Comparison of ENCODE assay signal across 1 cellular context in the genomic region with DNA sequence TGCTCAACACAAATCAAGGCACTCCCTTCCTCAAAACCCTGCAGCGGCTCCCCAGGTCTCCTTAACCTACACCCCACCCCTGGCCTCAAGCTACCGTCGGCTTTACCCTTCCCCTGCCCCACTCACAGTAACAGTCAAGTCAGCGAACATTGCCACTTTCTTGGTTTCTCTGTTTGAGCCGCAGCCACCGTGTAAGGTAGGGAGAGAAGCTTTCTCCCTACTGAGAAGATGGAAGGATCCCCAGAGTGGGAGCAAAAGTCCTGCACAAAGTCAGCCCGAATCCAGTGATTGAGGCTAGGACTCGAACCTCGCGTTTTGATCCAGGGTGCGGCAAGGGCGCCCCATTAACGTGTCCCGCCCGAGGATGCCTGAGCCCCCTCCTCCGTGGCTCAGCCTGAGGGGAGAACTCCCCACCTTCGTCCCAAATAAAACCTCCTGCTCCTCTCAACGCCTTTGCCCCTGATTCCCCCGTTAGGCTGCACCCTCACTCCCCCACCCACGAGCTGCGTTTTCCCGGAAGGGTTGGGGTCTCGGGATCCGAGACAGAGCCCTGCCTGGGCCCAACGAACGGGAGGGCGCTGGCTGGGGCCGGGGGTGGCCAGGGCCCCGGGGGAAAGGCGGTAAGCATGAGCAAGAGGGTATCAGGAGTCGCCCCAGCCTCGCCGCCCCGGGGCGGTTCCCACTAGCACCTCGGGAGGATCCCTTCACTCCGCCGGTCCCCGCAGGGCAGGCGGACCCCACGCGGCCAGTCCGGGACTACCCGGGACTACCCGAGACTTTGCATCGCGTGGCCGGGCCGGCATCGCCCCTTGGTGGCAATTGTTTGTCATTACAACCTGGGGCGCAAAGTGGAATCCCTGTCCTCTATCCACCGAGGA.
TF ChIP-seq lines count a peak whose summit lies in the region.

No MANE protein-coding gene starts in this region.

TF ChIP-seq in HepG2, 621 proteins besides CTCF, POLR2A, EP300 and RAD21 (continued from another document):
- peak; percentile 94 for TF ChIP-seq KDM2A (CRISPR knock-in tag; IDR thresholded peaks at IDR 0.05; ENCODE audit: borderline replicate concordance, low read depth)
- TF ChIP-seq, protein P1, sequence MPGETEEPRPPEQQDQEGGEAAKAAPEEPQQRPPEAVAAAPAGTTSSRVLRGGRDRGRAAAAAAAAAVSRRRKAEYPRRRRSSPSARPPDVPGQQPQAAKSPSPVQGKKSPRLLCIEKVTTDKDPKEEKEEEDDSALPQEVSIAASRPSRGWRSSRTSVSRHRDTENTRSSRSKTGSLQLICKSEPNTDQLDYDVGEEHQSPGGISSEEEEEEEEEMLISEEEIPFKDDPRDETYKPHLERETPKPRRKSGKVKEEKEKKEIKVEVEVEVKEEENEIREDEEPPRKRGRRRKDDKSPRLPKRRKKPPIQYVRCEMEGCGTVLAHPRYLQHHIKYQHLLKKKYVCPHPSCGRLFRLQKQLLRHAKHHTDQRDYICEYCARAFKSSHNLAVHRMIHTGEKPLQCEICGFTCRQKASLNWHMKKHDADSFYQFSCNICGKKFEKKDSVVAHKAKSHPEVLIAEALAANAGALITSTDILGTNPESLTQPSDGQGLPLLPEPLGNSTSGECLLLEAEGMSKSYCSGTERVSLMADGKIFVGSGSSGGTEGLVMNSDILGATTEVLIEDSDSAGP (CRISPR knock-in tag; IDR thresholded peaks at IDR 0.05; ENCODE audit: borderline replicate concordance): peak; percentile 52; the same call in 1 of the 2 replicates
- TF ChIP-seq KLF12 (CRISPR knock-in tag; IDR thresholded peaks at IDR 0.05; ENCODE audit: borderline replicate concordance): no peak
- TF ChIP-seq ZNF883 (CRISPR knock-in tag; IDR thresholded peaks at IDR 0.05; ENCODE audit: not compliant biosample characterization): no peak
- TF ChIP-seq, protein P2, sequence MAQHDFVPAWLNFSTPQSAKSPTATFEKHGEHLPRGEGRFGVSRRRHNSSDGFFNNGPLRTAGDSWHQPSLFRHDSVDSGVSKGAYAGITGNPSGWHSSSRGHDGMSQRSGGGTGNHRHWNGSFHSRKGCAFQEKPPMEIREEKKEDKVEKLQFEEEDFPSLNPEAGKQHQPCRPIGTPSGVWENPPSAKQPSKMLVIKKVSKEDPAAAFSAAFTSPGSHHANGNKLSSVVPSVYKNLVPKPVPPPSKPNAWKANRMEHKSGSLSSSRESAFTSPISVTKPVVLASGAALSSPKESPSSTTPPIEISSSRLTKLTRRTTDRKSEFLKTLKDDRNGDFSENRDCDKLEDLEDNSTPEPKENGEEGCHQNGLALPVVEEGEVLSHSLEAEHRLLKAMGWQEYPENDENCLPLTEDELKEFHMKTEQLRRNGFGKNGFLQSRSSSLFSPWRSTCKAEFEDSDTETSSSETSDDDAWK (CRISPR knock-in tag; IDR thresholded peaks at IDR 0.05): no peak
- no peak for TF ChIP-seq ZNF747 (CRISPR knock-in tag; IDR thresholded peaks at IDR 0.05; ENCODE audit: borderline replicate concordance)
- no peak for TF ChIP-seq U2AF1 (optimal IDR thresholded peaks at IDR 0.05; ENCODE audit: low read depth, low read length)
- no peak for TF ChIP-seq ZNF775 (CRISPR knock-in tag; IDR thresholded peaks at IDR 0.05; ENCODE audit: borderline replicate concordance)
- no peak for TF ChIP-seq SNRNP70 (IDR thresholded peaks at IDR 0.05; ENCODE audit: low read depth, low read length)
- TF ChIP-seq JARID2 (CRISPR knock-in tag; IDR thresholded peaks at IDR 0.05; ENCODE audit: insufficient replicate concordance): no peak
- TF ChIP-seq, protein P3, sequence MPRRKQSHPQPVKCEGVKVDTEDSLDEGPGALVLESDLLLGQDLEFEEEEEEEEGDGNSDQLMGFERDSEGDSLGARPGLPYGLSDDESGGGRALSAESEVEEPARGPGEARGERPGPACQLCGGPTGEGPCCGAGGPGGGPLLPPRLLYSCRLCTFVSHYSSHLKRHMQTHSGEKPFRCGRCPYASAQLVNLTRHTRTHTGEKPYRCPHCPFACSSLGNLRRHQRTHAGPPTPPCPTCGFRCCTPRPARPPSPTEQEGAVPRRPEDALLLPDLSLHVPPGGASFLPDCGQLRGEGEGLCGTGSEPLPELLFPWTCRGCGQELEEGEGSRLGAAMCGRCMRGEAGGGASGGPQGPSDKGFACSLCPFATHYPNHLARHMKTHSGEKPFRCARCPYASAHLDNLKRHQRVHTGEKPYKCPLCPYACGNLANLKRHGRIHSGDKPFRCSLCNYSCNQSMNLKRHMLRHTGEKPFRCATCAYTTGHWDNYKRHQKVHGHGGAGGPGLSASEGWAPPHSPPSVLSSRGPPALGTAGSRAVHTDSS (CRISPR knock-in tag; conservative IDR thresholded peaks at IDR 0.05): no peak
- TF ChIP-seq TCF7L2 (IDR thresholded peaks at IDR 0.05; ENCODE audit: low read depth, low read length): no peak
- TF ChIP-seq ZSCAN25 (CRISPR knock-in tag; IDR thresholded peaks at IDR 0.05): no peak
- TF ChIP-seq, protein P4, sequence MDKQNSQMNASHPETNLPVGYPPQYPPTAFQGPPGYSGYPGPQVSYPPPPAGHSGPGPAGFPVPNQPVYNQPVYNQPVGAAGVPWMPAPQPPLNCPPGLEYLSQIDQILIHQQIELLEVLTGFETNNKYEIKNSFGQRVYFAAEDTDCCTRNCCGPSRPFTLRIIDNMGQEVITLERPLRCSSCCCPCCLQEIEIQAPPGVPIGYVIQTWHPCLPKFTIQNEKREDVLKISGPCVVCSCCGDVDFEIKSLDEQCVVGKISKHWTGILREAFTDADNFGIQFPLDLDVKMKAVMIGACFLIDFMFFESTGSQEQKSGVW (CRISPR knock-in tag; IDR thresholded peaks at IDR 0.05; ENCODE audit: borderline replicate concordance): no peak
- TF ChIP-seq, protein P5, sequence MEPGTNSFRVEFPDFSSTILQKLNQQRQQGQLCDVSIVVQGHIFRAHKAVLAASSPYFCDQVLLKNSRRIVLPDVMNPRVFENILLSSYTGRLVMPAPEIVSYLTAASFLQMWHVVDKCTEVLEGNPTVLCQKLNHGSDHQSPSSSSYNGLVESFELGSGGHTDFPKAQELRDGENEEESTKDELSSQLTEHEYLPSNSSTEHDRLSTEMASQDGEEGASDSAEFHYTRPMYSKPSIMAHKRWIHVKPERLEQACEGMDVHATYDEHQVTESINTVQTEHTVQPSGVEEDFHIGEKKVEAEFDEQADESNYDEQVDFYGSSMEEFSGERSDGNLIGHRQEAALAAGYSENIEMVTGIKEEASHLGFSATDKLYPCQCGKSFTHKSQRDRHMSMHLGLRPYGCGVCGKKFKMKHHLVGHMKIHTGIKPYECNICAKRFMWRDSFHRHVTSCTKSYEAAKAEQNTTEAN (CRISPR knock-in tag; conservative IDR thresholded peaks at IDR 0.05): no peak
- TF ChIP-seq DR1 (CRISPR knock-in tag; IDR thresholded peaks at IDR 0.05): no peak
- TF ChIP-seq ZNF253 (CRISPR knock-in tag; IDR thresholded peaks at IDR 0.05; ENCODE audit: borderline replicate concordance): 0 out of 2 replicates have a peak, but pooled peaks have one; percentile 44
- peak; percentile 73; the same call in 1 of the 2 replicates for TF ChIP-seq KDM5B (CRISPR knock-in tag; IDR thresholded peaks at IDR 0.05; ENCODE audit: borderline replicate concordance)
- peak; percentile 44; the same call in 1 of the 2 replicates for TF ChIP-seq BORCS8-MEF2B (CRISPR knock-in tag; IDR thresholded peaks at IDR 0.05)
- TF ChIP-seq SNAI1 (CRISPR knock-in tag; IDR thresholded peaks at IDR 0.05; ENCODE audit: borderline replicate concordance): no peak
- TF ChIP-seq FOSL2 (CRISPR knock-in tag; IDR thresholded peaks at IDR 0.05): no peak
- no peak for TF ChIP-seq ZNF383 (CRISPR knock-in tag; IDR thresholded peaks at IDR 0.05; ENCODE audit: borderline replicate concordance)
- no peak for TF ChIP-seq ZFP90 (CRISPR knock-in tag; IDR thresholded peaks at IDR 0.05; ENCODE audit: borderline replicate concordance)
